ENCODE assay signal across 8 cellular contexts in the genomic region with DNA sequence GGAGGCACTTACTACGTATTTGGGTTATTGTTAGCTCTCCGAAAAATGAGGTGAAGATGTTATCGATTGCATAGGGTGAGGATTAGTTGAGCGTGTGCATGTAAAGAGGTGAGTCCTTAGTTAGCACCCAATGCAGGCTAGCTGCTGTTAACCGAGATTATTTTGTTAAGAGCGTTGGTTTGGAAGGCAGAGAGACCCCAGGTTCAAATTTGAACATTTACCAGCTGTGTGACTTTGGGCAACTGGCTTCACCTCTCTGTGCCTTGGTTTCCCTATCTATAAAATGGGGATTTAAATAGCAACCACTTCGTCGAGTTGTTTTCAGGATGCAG. TPM values are rescaled to one million over a fixed set of nuclear protein-coding genes. Genes with fewer than 3 reads are reported as not detected.
DNase-seq lines count a peak whose midpoint lies in the region; ATAC-seq, FAIRE-seq and TF ChIP-seq lines count a peak whose summit lies in the region.

No MANE protein-coding gene starts in this region.

- H2BK15ac ChIP-seq in mesenchymal stem cell (ENCODE audit: low read depth, poor library complexity, severe bottlenecking): no peak overlapping the region

- H3K36me3 ChIP-seq in right atrium auricular region: no peaks in the 10 kb centered on the region
- H3K36me3 ChIP-seq in astrocyte (ENCODE audit: insufficient read depth, low read length): no peaks in the 10 kb centered on the region
- no peaks in the 10 kb centered on the region for H3K36me3 ChIP-seq in mesenchymal stem cell (ENCODE audit: control insufficient read depth in 1 of 2, insufficient read depth in 2 of 2, low read depth in 1 of 2, low read length in 2 of 2)

- H3K4ac ChIP-seq in mesenchymal stem cell (ENCODE audit: low read depth in 1 of 2, low read length in 2 of 2): peak overlapping the region in 1 of 2 experiments; percentile 11

- peak overlapping the region; percentile 88 for H3K4me3 Mint-ChIP-seq in astrocyte (ENCODE audit: unreplicated experiment)

- no peak for ATAC-seq in Right ventricle myocardium inferior
- no peak for ATAC-seq in HG03175 (IDR thresholded peaks at IDR 0.05; ENCODE audit: unreplicated experiment)
- no peak for ATAC-seq in activated CD4-positive, CD25-positive, alpha-beta regulatory T cell treated with anti-CD3 and anti-CD28 coated beads, Interleukin-2, amount 50 U/mL, for 24 hours

- no peak for DNase-seq in right atrium auricular region (ENCODE audit: low spot score)
- no peak for DNase-seq in Right ventricle myocardium inferior (ENCODE audit: missing footprints)
- no peak for DNase-seq in astrocyte (ENCODE audit: low read depth)
- no peak for DNase-seq in mesenchymal stem cell
- DNase-seq in HEK293T (ENCODE audit: extremely low spot score): no peak
- DNase-seq in NK-92 (lab: John Stamatoyannopoulos, UW; ENCODE audit: unreplicated experiment): no peak

- peak overlapping the region; percentile 87 for H3K9ac ChIP-seq in astrocyte (ENCODE audit: low read length)
- peak overlapping the region; percentile 91 for H3K9ac ChIP-seq in mesenchymal stem cell (ENCODE audit: low read length)

- no peaks in the 10 kb centered on the region for H3K27me3 Mint-ChIP-seq in astrocyte (ENCODE audit: low read depth, unreplicated experiment)

- 19% methylated on average over 8 of the region's 8 CpGs for WGBS in mesenchymal stem cell

- no peak overlapping the region for H3K23ac ChIP-seq in mesenchymal stem cell (ENCODE audit: low read length in 2 of 2)

- peaks cover 3% of the 10 kb centered on the region for H3K79me1 ChIP-seq in mesenchymal stem cell (replicated peaks; ENCODE audit: low read length, poor library complexity, severe bottlenecking)

- H3K4me2 ChIP-seq in astrocyte (ENCODE audit: low read length): peak overlapping the region; percentile 87
- peak overlapping the region; percentile 72 for H3K4me2 ChIP-seq in mesenchymal stem cell (ENCODE audit: low read length, poor library complexity, severe bottlenecking)

- peak overlapping the region; percentile 76 to 80 for H3K27ac ChIP-seq in right atrium auricular region
- peak overlapping the region; percentile 75 for H3K27ac ChIP-seq in astrocyte (ENCODE audit: low read depth, low read length)
- H3K27ac ChIP-seq in mesenchymal stem cell (ENCODE audit: low read length, poor library complexity, severe bottlenecking): peak overlapping the region; percentile 45

- no peak overlapping the region for H2BK12ac ChIP-seq in mesenchymal stem cell (ENCODE audit: low read length in 2 of 2)

- H3K9me3 Mint-ChIP-seq in astrocyte (ENCODE audit: unreplicated experiment): peaks cover 2% of the 10 kb centered on the region

- no peak overlapping the region for H4K8ac ChIP-seq in mesenchymal stem cell (ENCODE audit: low read length)

- peak overlapping the region; percentile 79 to 96 for H3K4me3 ChIP-seq in right atrium auricular region
- peak overlapping the region; percentile 95 for H3K4me3 ChIP-seq in astrocyte (ENCODE audit: insufficient read depth, low read depth, low read length)
- H3K4me3 ChIP-seq in mesenchymal stem cell (ENCODE audit: insufficient read depth in 1 of 2, low read depth in 1 of 2, low read length in 2 of 2): peak overlapping the region; percentile 87 to 95

- FAIRE-seq in astrocyte (lab: Jason Lieb, UNC): no peak

- H3K14ac ChIP-seq in mesenchymal stem cell (ENCODE audit: low read length in 2 of 2): no peak overlapping the region

- H2AK5ac ChIP-seq in mesenchymal stem cell (ENCODE audit: low read length, severe bottlenecking): no peak overlapping the region

- TF ChIP-seq CTCF in right atrium auricular region (IDR thresholded peaks at IDR 0.05): no peak
- TF ChIP-seq CTCF in astrocyte (IDR thresholded peaks at IDR 0.05; ENCODE audit: insufficient read depth, low read depth, low read length): no peak

- H3K36me3 Mint-ChIP-seq in astrocyte (ENCODE audit: low read depth, unreplicated experiment): no peaks in the 10 kb centered on the region

- peaks cover 55% of the 10 kb centered on the region for H3K79me2 ChIP-seq in astrocyte (ENCODE audit: insufficient read depth, low read length)

- CTCF ChIA-PET in HEK293T (lab: Yijun Ruan, JAX): interaction anchor here (0.7 kb wide), 1 partner anchor 736 kb away, joined by 3 read pairs; no protein-coding TSS in a partner anchor

- H3K9me3 ChIP-seq in right atrium auricular region (no peaks in the 10 kb centered on the region), astrocyte (ENCODE audit: insufficient read depth, low read depth, low read length) (no peaks in the 10 kb centered on the region), mesenchymal stem cell (ENCODE audit: control insufficient read depth, low read length) (no peaks in the 10 kb centered on the region)

- peak overlapping the region in 1 of 2 experiments; percentile 21 for H3K18ac ChIP-seq in mesenchymal stem cell (ENCODE audit: low read depth in 1 of 2, low read length in 2 of 2)

- intact Hi-C loops in Right ventricle myocardium inferior (cut with DNase I): loop anchor here (1.0 to 2.0 kb wide), 2 partner anchors 92 to 427 kb away; partner anchors contain the start of gene CATSPERG

- H3K4me1 Mint-ChIP-seq in astrocyte (ENCODE audit: low read depth, unreplicated experiment): peaks cover 5% of the 10 kb centered on the region

- H3K4me1 ChIP-seq in right atrium auricular region (peaks cover 0 to 19% of the 10 kb centered on the region in 2 donors), astrocyte (ENCODE audit: insufficient read depth, low read length) (peaks cover 18% of the 10 kb centered on the region), mesenchymal stem cell (ENCODE audit: control insufficient read depth, insufficient read depth, low read depth, low read length) (peaks cover 18% of the 10 kb centered on the region)

- H2BK120ac ChIP-seq in mesenchymal stem cell (ENCODE audit: low read depth, low read length): no peak overlapping the region

- H4K20me1 ChIP-seq in astrocyte (ENCODE audit: insufficient read depth, low read length): peaks cover 40% of the 10 kb centered on the region

- H2AFZ ChIP-seq in astrocyte (ENCODE audit: low read depth, low read length) (peak overlapping the region; percentile 87), mesenchymal stem cell (ENCODE audit: low read depth, low read length) (peak overlapping the region; percentile 88)

- no peak overlapping the region for H2BK5ac ChIP-seq in mesenchymal stem cell (ENCODE audit: low read depth, low read length, poor library complexity, severe bottlenecking)

- peak overlapping the region; percentile 16 for H3K27ac Mint-ChIP-seq in astrocyte (ENCODE audit: unreplicated experiment)

- no peak overlapping the region for H4K91ac ChIP-seq in mesenchymal stem cell (ENCODE audit: low read length)

- POLR2A ChIA-PET in HEK293T (lab: Yijun Ruan, JAX): interaction anchor here (1.0 to 3.4 kb wide), 8 partner anchors 12 to 330 kb away, joined by 3 to 39 read pairs (median 4); no protein-coding TSS in a partner anchor

- H3K27me3 ChIP-seq in right atrium auricular region: no peaks in the 10 kb centered on the region
- no peaks in the 10 kb centered on the region for H3K27me3 ChIP-seq in astrocyte (ENCODE audit: insufficient read depth, low read length)
- H3K27me3 ChIP-seq in mesenchymal stem cell (ENCODE audit: control insufficient read depth in 1 of 2, insufficient read depth in 1 of 2, low read length in 2 of 2): no peaks in the 10 kb centered on the region

TF ChIP-seq in HEK293T, 16 proteins besides CTCF, POLR2A, EP300 and RAD21:
- no peak for TF ChIP-seq NFRKB (IDR thresholded peaks at IDR 0.05)
- TF ChIP-seq FOXK2 (IDR thresholded peaks at IDR 0.05): no peak
- no peak for TF ChIP-seq BHLHE40 (IDR thresholded peaks at IDR 0.05; ENCODE audit: borderline replicate concordance)
- TF ChIP-seq TARDBP (IDR thresholded peaks at IDR 0.05): no peak
- no peak for TF ChIP-seq HDGF (IDR thresholded peaks at IDR 0.05; ENCODE audit: borderline replicate concordance)
- no peak for TF ChIP-seq FOXM1 (IDR thresholded peaks at IDR 0.05; ENCODE audit: borderline replicate concordance)
- TF ChIP-seq CTBP1 (IDR thresholded peaks at IDR 0.05; ENCODE audit: borderline replicate concordance): no peak
- no peak for TF ChIP-seq ZNF384 (IDR thresholded peaks at IDR 0.05)
- TF ChIP-seq L3MBTL2 (conservative IDR thresholded peaks at IDR 0.05): no peak
- TF ChIP-seq ARNT (IDR thresholded peaks at IDR 0.05): no peak
- TF ChIP-seq FOXA1 (IDR thresholded peaks at IDR 0.05): no peak
- TF ChIP-seq, protein P1, sequence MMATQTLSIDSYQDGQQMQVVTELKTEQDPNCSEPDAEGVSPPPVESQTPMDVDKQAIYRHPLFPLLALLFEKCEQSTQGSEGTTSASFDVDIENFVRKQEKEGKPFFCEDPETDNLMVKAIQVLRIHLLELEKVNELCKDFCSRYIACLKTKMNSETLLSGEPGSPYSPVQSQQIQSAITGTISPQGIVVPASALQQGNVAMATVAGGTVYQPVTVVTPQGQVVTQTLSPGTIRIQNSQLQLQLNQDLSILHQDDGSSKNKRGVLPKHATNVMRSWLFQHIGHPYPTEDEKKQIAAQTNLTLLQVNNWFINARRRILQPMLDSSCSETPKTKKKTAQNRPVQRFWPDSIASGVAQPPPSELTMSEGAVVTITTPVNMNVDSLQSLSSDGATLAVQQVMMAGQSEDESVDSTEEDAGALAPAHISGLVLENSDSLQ (IDR thresholded peaks at IDR 0.05): no peak
- TF ChIP-seq LEF1 (IDR thresholded peaks at IDR 0.05; ENCODE audit: borderline replicate concordance): no peak
- TF ChIP-seq SP1 (IDR thresholded peaks at IDR 0.05): no peak

RNA-seq across cellular contexts. Expression of gene SIPA1L3, which starts 0.7 kb away (rescaled TPM):
- total RNA-seq in right atrium auricular region (10 to 100 TPM; 10.7 to 19.6 TPM), Right ventricle myocardium inferior (9.3 TPM), astrocyte (19.2 and 26.9 TPM in 2 replicates)
- polyA plus RNA-seq in mesenchymal stem cell (2013, experiment 1 of 2): 7.2 TPM
- 6.7 TPM for polyA plus RNA-seq in mesenchymal stem cell (2013, experiment 2 of 2)

RNA-seq across cellular contexts. Expression of gene WDR87, which starts 1.3 kb away (rescaled TPM):
- total RNA-seq in right atrium auricular region (not detected), Right ventricle myocardium inferior (not detected), astrocyte (not detected in 2 replicates)
- polyA plus RNA-seq in mesenchymal stem cell (2013, experiment 1 of 2): not detected
- polyA plus RNA-seq in mesenchymal stem cell (2013, experiment 2 of 2): not detected
